25 cellular contexts compared by ENCODE assay signal in the genomic region with DNA sequence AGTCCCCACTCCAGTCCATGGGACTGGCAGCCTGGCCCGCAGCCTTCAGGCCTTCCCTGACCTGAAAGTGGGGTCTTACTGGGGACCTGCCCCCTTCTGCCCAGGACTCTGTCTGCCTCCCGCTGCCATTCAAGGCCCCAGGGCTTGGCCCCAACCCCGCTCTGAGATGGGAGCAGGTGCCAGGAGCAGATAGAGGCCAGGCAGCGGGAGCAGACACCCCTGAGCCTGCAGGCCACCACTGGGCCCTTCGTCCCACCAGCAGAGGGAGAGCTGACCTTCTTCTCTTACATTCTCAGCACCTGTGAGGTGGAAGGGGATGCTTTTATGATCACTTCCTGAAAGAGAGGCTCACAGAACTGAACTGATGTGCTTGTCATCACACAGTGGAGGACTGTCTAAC.
"Had no signal": no experiment of that assay in that cellular context is flagged by ENCODE, and none has a peak within 500 bp of the region (broad histone marks: within the 10 kb centered on the region; RNA-seq: fewer than 3 reads in every experiment).

No MANE protein-coding gene starts in this region.

- H3K4me3 ChIP-seq: ascending aorta, Peyer's patch, SJSA1 had no signal

- H3K9me3 ChIP-seq: ascending aorta, SJSA1, SK-N-SH had no signal

- DNase-seq: activated CD4-positive, alpha-beta T cell treated with anti-CD3 and anti-CD28 coated beads, Interleukin-2, amount 10 ng/mL, durations not matched to agents 24 days and 14 days; activated CD4-positive, alpha-beta T cell treated with anti-CD3 and anti-CD28 coated beads, Interleukin-2, amount 50 U/mL, for 4 hours; activated CD8-positive, alpha-beta T cell treated with anti-CD3 and anti-CD28 coated beads for 36 hours; activated gamma-delta T cell; activated naive CD4-positive, alpha-beta T cell treated with Interleukin-2 at 50 U/mL for 16 hours; activated naive CD8-positive, alpha-beta T cell treated with anti-CD3 and anti-CD28 coated beads, Interleukin-2, amount 10 ng/mL, durations not matched to agents 7 days and 5 days; activated T-cell treated with anti-CD3 and anti-CD28 coated beads, Interleukin-2, amount 50 U/mL, for 24 hours; amygdala; NCI-H1105; NCI-H1417 treated with DMSO at 0.1 percent for 48 hours; NCI-H1694; NCI-H1930; NCI-H2081 treated with DMSO at 0.1 percent for 48 hours; NCI-H345; NCI-H524 treated with DMSO at 0.1 percent for 48 hours; NCI-H748 treated with DMSO at 0.1 percent for 48 hours; NK-92 treated with Interleukin-12 subunit alpha and Interleukin-12 subunit beta, amount 100 ng/mL, for 24 hours; PC-3; Peyer's patch; RPMI8226; SHP77 treated with DMSO at 0.1 percent for 48 hours; SK-N-SH had no signal

- H3K27ac ChIP-seq: ascending aorta, Peyer's patch, SJSA1 had no signal

- H3K27me3 ChIP-seq: ascending aorta, Peyer's patch, SJSA1 had no signal

- H3K4me1 ChIP-seq: ascending aorta, Peyer's patch, SJSA1 had no signal

- H3K9ac ChIP-seq: SK-N-SH had no signal

- ATAC-seq: activated CD8-positive, alpha-beta T cell treated with anti-CD3 and anti-CD28 coated beads for 36 hours; PC-3 had no signal

- H3K4me2 ChIP-seq: SK-N-SH had no signal

- FAIRE-seq: TTC549 had no signal

- H3K36me3 ChIP-seq: ascending aorta, Peyer's patch, SJSA1 had no signal
